ENCODE assay signal across 12 cellular contexts in the genomic region with DNA sequence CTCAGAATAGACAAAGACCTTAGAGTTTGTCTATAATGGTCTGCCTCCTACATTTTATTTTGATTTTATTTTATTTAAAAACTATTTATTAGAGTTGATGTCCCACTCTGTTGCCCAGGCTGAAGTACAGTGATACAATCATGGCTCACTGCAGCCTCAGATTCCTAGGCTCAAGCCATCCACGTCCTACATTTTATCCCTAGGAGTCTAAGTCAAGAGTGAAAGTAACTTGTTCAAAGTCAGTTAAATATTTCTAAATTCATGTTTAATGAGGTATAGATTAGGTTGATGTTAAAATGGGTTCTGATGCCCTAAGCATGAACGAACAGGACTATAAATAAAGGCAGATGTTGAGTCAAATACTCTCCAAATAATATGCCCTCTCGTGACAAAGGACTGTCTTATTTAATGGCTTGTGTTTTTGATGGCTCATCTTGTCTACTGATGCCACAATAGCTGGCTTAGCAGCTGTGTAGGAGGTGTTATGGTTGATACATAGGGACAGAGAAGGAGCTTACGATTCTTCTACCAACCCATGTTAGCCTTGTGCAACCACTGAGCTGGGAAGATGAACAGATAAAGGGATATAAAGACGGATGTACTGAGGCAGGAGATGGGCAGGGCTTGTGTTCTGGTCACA.
DNase-seq lines count a peak whose midpoint lies in the region; ATAC-seq and TF ChIP-seq lines count a peak whose summit lies in the region.
"Had no signal": no experiment of that assay in that cellular context is flagged by ENCODE, and none has a peak within 500 bp of the region (broad histone marks: within the 10 kb centered on the region; RNA-seq: fewer than 3 reads in every experiment).

No MANE protein-coding gene starts in this region.

- no peak for TF ChIP-seq POLR2A in thyroid gland (IDR thresholded peaks at IDR 0.05)
- TF ChIP-seq POLR2A in spleen (IDR thresholded peaks at IDR 0.05): no peak
- no peak for TF ChIP-seq POLR2A in gastroesophageal sphincter (IDR thresholded peaks at IDR 0.05)

- H3K27ac Mint-ChIP-seq in activated T-cell treated with anti-CD3 and anti-CD28 coated beads, Interleukin-2, amount 50 U/mL, for 72 hours: no peak overlapping the region
- H3K27ac Mint-ChIP-seq: activated naive CD4-positive, alpha-beta T cell treated with anti-CD3 and anti-CD28 coated beads for 36 hours had no signal

- 63 to 66% methylated on average over 5 of the region's 5 CpGs for WGBS in thyroid gland, 2 donors
- WGBS in spleen, 5 donors: 60 to 81% (median 68%) methylated on average over 5 of the region's 5 CpGs
- WGBS in gastroesophageal sphincter (ENCODE audit: low coverage in 1 of 2), 2 donors: 35 to 62% methylated on average over 5 of the region's 5 CpGs

- TF ChIP-seq CTCF in dorsolateral prefrontal cortex (IDR thresholded peaks at IDR 0.05 in 54 of 56, conservative IDR thresholded peaks at IDR 0.05 in 2 of 56; ENCODE audit: low read depth in 1 of 56, partially characterized antibody in 56 of 56) (no peak), thyroid gland (IDR thresholded peaks at IDR 0.05) (no peak), spleen (IDR thresholded peaks at IDR 0.05 in 8 of 11, conservative IDR thresholded peaks at IDR 0.05 in 3 of 11) (no peak), gastroesophageal sphincter (IDR thresholded peaks at IDR 0.05) (no peak)

- H3K36me3 ChIP-seq in thyroid gland: no peaks in the 10 kb centered on the region
- peaks cover 0 to 100% (median 26%) of the 10 kb centered on the region in 6 donors for H3K36me3 ChIP-seq in spleen
- no peaks in the 10 kb centered on the region for H3K36me3 ChIP-seq in gastroesophageal sphincter

- peak; percentile 31 to 45 for ATAC-seq in activated T-cell treated with anti-CD3 and anti-CD28 coated beads, Interleukin-2, amount 50 U/mL, for 72 hours (replicated peaks in 1 of 2)
- ATAC-seq in HG03280 (IDR thresholded peaks at IDR 0.05; ENCODE audit: unreplicated experiment) (peak; percentile 31), gastroesophageal sphincter (no peak)
- ATAC-seq: Right ventricle myocardium inferior had no signal

- peaks cover 0 to 4% (median 0%) of the 10 kb centered on the region in 45 donors for H3K27me3 ChIP-seq in dorsolateral prefrontal cortex
- no peaks in the 10 kb centered on the region for H3K27me3 ChIP-seq in thyroid gland
- no peaks in the 10 kb centered on the region for H3K27me3 ChIP-seq in spleen (replicated peaks in 1 of 7)
- H3K27me3 ChIP-seq in gastroesophageal sphincter: no peaks in the 10 kb centered on the region

- H3K9me3 Mint-ChIP-seq in activated T-cell treated with anti-CD3 and anti-CD28 coated beads, Interleukin-2, amount 50 U/mL, for 72 hours: no peaks in the 10 kb centered on the region
- H3K9me3 Mint-ChIP-seq: activated naive CD4-positive, alpha-beta T cell treated with anti-CD3 and anti-CD28 coated beads for 36 hours had no signal

- no peaks in the 10 kb centered on the region for H3K4me1 ChIP-seq in thyroid gland
- peaks cover 0 to 4% (median 0%) of the 10 kb centered on the region in 6 donors for H3K4me1 ChIP-seq in spleen
- no peaks in the 10 kb centered on the region for H3K4me1 ChIP-seq in gastroesophageal sphincter
- H3K4me1 ChIP-seq: foreskin keratinocyte had no signal

- H3K4me1 Mint-ChIP-seq in activated T-cell treated with anti-CD3 and anti-CD28 coated beads, Interleukin-2, amount 50 U/mL, for 72 hours (ENCODE audit: low read depth): no peaks in the 10 kb centered on the region

- H3K27ac ChIP-seq in dorsolateral prefrontal cortex: peak overlapping the region in 32 of 59 donors; percentile 3 to 94 (median 53)
- H3K27ac ChIP-seq in thyroid gland: no peak overlapping the region
- no peak overlapping the region for H3K27ac ChIP-seq in spleen
- no peak overlapping the region for H3K27ac ChIP-seq in gastroesophageal sphincter
- H3K27ac ChIP-seq: foreskin keratinocyte had no signal

- no peak for DNase-seq in activated T-cell treated with anti-CD3 and anti-CD28 coated beads, Interleukin-2, amount 50 U/mL, for 72 hours
- DNase-seq in activated T-cell treated with anti-CD3 and anti-CD28 coated beads for 4 hours (no peak), dorsolateral prefrontal cortex (no peak), thyroid gland (peak; percentile 7), spleen (no peak), NCI-H1436 treated with DMSO at 0.1 percent for 48 hours (lab: John Stamatoyannopoulos, UW) (no peak)
- DNase-seq: effector CD8-positive, alpha-beta T cell had no signal

- H3K27me3 Mint-ChIP-seq in activated T-cell treated with anti-CD3 and anti-CD28 coated beads, Interleukin-2, amount 50 U/mL, for 72 hours (ENCODE audit: low read depth): peaks cover 21% of the 10 kb centered on the region

- H3K4me3 Mint-ChIP-seq in activated T-cell treated with anti-CD3 and anti-CD28 coated beads, Interleukin-2, amount 50 U/mL, for 72 hours: no peak overlapping the region
- H3K4me3 Mint-ChIP-seq: activated naive CD4-positive, alpha-beta T cell treated with anti-CD3 and anti-CD28 coated beads for 36 hours had no signal

- H3K36me3 Mint-ChIP-seq in activated T-cell treated with anti-CD3 and anti-CD28 coated beads, Interleukin-2, amount 50 U/mL, for 72 hours (ENCODE audit: insufficient read depth in 2 of 2): peaks cover 0 to 1% of the 10 kb centered on the region in 2 donors

- intact Hi-C loops in dorsolateral prefrontal cortex (cut with DNase I) (no loop called here), thyroid gland (cut with DNase I) (no loop called here), spleen (cut with DNase I; ENCODE audit: low total_unique reads) (no loop called here)

- TF ChIP-seq EP300 in gastroesophageal sphincter (IDR thresholded peaks at IDR 0.05): no peak

- no peaks in the 10 kb centered on the region for H3K9me3 ChIP-seq in thyroid gland
- H3K9me3 ChIP-seq in spleen: no peaks in the 10 kb centered on the region
- no peaks in the 10 kb centered on the region for H3K9me3 ChIP-seq in gastroesophageal sphincter

- H3K4me3 ChIP-seq in dorsolateral prefrontal cortex (no peak overlapping the region), thyroid gland (replicated peaks in 1 of 3) (no peak overlapping the region), spleen (no peak overlapping the region), gastroesophageal sphincter (no peak overlapping the region)

Comparison
In these comparisons a context has a peak if more than half of its experiments do, and no peak if none do; other contexts are left out.
1. DNase-seq: peak in thyroid gland (2 of 2); none in activated T-cell treated with anti-CD3 and anti-CD28 coated beads, Interleukin-2, amount 50 U/mL, for 72 hours (0 of 2), activated T-cell treated with anti-CD3 and anti-CD28 coated beads for 4 hours (single experiment), dorsolateral prefrontal cortex (0 of 10), spleen (single experiment) and NCI-H1436 treated with DMSO at 0.1 percent for 48 hours (single experiment).
2. H3K27ac ChIP-seq: peak in dorsolateral prefrontal cortex (32 of 59); none in thyroid gland (0 of 3), spleen (0 of 8) and gastroesophageal sphincter (0 of 4).